In the genomic region with DNA sequence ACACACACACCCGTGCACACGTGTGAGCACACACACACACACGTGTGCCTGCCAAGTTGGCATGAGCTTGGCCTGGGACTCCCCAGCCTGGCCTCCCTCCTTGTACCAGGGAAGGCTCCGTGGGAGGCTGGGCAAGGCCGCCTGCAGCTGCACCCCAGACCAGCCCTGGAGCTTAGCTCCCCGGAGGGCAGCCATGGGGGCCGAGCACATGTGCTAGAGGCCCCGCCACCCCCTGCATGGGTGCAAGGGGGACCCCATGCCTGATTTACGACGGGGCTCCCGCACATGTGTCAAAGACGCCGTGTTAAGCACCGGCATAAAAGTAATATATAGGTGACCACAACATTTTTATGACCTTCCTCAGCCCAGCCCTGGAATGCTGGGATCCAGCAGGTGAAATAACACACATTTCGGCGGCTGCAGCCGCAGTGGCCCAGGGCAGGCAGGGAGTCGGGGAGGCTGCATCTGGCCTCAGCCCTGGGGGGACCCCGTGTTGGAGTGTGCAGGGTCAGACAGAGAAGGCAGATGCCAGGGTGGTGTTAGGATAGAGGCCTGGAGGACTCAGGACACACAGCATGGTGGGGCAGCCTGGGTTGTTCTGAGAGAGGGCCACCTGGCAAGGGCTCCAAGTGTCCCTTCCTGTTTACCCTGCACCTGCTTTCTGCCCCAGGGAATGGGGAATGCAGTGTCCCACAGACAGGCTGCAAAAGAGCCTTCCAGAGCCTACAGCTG, we compare ENCODE assay signal across 17 cellular contexts. TPM values are rescaled to one million over a fixed set of nuclear protein-coding genes. Genes with fewer than 3 reads are reported as not detected.
DNase-seq lines count a peak whose midpoint lies in the region; ATAC-seq and TF ChIP-seq lines count a peak whose summit lies in the region.
"Had no signal": no experiment of that assay in that cellular context is flagged by ENCODE, and none has a peak within 500 bp of the region (broad histone marks: within the 10 kb centered on the region; RNA-seq: fewer than 3 reads in every experiment).

No MANE protein-coding gene starts in this region.

- POLR2A ChIA-PET in activated CD8-positive, alpha-beta T cell treated with anti-CD3 and anti-CD28 coated beads, Interleukin-2, amount 10 ng/mL, durations not matched to agents 7 days and 5 days (lab: Charles Lee): no interaction called here

- no peak overlapping the region for H3K27ac Mint-ChIP-seq in activated CD8-positive, alpha-beta T cell treated with anti-CD3 and anti-CD28 coated beads, Interleukin-2, amount 10 ng/mL, durations not matched to agents 7 days and 5 days
- no peak overlapping the region for H3K27ac Mint-ChIP-seq in neural progenitor cell
- H3K27ac Mint-ChIP-seq: immature natural killer cell; stimulated activated naive CD8-positive, alpha-beta T cell treated with anti-CD3 and anti-CD28 coated beads, Interleukin-15, amount 100 ng/mL, for 72 hours had no signal

- TF ChIP-seq POLR2A in right lobe of liver (IDR thresholded peaks at IDR 0.05) (no peak), testis (IDR thresholded peaks at IDR 0.05) (no peak)

- 60% methylated on average over 1 of the region's 19 CpGs for WGBS in right lobe of liver (ENCODE audit: insufficient coverage, low coverage, low lambda C conversion rate, missing lambda C conversion rate)
- WGBS in testis, 2 donors: 82 to 88% methylated on average over 18 to 19 of the region's 19 CpGs

- H3K4me3 ChIP-seq in right lobe of liver (no peak overlapping the region), testis (no peak overlapping the region), neural progenitor cell (no peak overlapping the region)
- H3K4me3 ChIP-seq: adrenal gland, GM12878 had no signal

- H3F3A ChIP-seq in neural progenitor cell (ENCODE audit: low read depth): no peaks in the 10 kb centered on the region

- no peak overlapping the region for H3K4me3 Mint-ChIP-seq in activated CD8-positive, alpha-beta T cell treated with anti-CD3 and anti-CD28 coated beads, Interleukin-2, amount 10 ng/mL, durations not matched to agents 7 days and 5 days
- no peak overlapping the region for H3K4me3 Mint-ChIP-seq in neural progenitor cell
- H3K4me3 Mint-ChIP-seq: IgD-negative memory B cell; immature natural killer cell; stimulated activated naive CD8-positive, alpha-beta T cell treated with anti-CD3 and anti-CD28 coated beads, Interleukin-15, amount 100 ng/mL, for 72 hours; T-cell had no signal

- H3K27me3 Mint-ChIP-seq in activated CD8-positive, alpha-beta T cell treated with anti-CD3 and anti-CD28 coated beads, Interleukin-2, amount 10 ng/mL, durations not matched to agents 7 days and 5 days (ENCODE audit: low read depth): no peaks in the 10 kb centered on the region
- H3K27me3 Mint-ChIP-seq in neural progenitor cell (ENCODE audit: insufficient read depth, low read depth): peaks cover 6% of the 10 kb centered on the region
- H3K27me3 Mint-ChIP-seq: IgD-negative memory B cell; stimulated activated naive CD8-positive, alpha-beta T cell treated with anti-CD3 and anti-CD28 coated beads, Interleukin-15, amount 100 ng/mL, for 72 hours; T-cell had no signal

- H3K4me1 Mint-ChIP-seq in activated CD8-positive, alpha-beta T cell treated with anti-CD3 and anti-CD28 coated beads, Interleukin-2, amount 10 ng/mL, durations not matched to agents 7 days and 5 days (ENCODE audit: low read depth): peaks cover 2% of the 10 kb centered on the region
- H3K4me1 Mint-ChIP-seq in neural progenitor cell: peaks cover 7% of the 10 kb centered on the region

- ATAC-seq in activated CD8-positive, alpha-beta T cell treated with anti-CD3 and anti-CD28 coated beads, Interleukin-2, amount 10 ng/mL, durations not matched to agents 7 days and 5 days: no peak
- ATAC-seq in right lobe of liver: no peak
- ATAC-seq: GM12878; HCT116; stimulated activated naive CD8-positive, alpha-beta T cell treated with anti-CD3 and anti-CD28 coated beads, Interleukin-15, amount 100 ng/mL, for 72 hours; T-cell had no signal

- CTCF ChIA-PET in activated CD8-positive, alpha-beta T cell treated with anti-CD3 and anti-CD28 coated beads, Interleukin-2, amount 10 ng/mL, durations not matched to agents 7 days and 5 days (lab: Charles Lee): no interaction called here

- no peak overlapping the region for H3K4me2 ChIP-seq in neural progenitor cell

- H3K36me3 Mint-ChIP-seq in activated CD8-positive, alpha-beta T cell treated with anti-CD3 and anti-CD28 coated beads, Interleukin-2, amount 10 ng/mL, durations not matched to agents 7 days and 5 days (ENCODE audit: low read depth): no peaks in the 10 kb centered on the region
- no peaks in the 10 kb centered on the region for H3K36me3 Mint-ChIP-seq in neural progenitor cell
- H3K36me3 Mint-ChIP-seq: IgD-negative memory B cell, immature natural killer cell, T-cell had no signal

- DNase-seq in NCI-H510A treated with DMSO at 0.1 percent for 48 hours (lab: John Stamatoyannopoulos, UW): peak; percentile 37
- DNase-seq in NCI-H510A (lab: John Stamatoyannopoulos, UW): no peak
- peak; percentile 14 for DNase-seq in activated CD8-positive, alpha-beta T cell treated with anti-CD3 and anti-CD28 coated beads, Interleukin-2, amount 10 ng/mL, durations not matched to agents 7 days and 5 days
- peak; percentile 15 to 41 (median 29) for DNase-seq in right lobe of liver
- DNase-seq in testis: peak; percentile 3
- DNase-seq in neural progenitor cell (ENCODE audit: low spot score): no peak
- DNase-seq in NCI-H1417 (lab: John Stamatoyannopoulos, UW): no peak
- DNase-seq in NCI-H2107 treated with DMSO at 0.1 percent for 48 hours (lab: John Stamatoyannopoulos, UW; ENCODE audit: unreplicated experiment): no peak
- DNase-seq: immature natural killer cell, NCI-H2081 treated with DMSO at 0.1 percent for 48 hours had no signal

- no peaks in the 10 kb centered on the region for H3K27me3 ChIP-seq in right lobe of liver
- H3K27me3 ChIP-seq in testis: no peaks in the 10 kb centered on the region
- no peaks in the 10 kb centered on the region for H3K27me3 ChIP-seq in neural progenitor cell

- H3K9ac ChIP-seq in neural progenitor cell: no peak overlapping the region

- TF ChIP-seq CTCF in right lobe of liver (IDR thresholded peaks at IDR 0.05) (no peak), testis (IDR thresholded peaks at IDR 0.05) (no peak), neural progenitor cell (IDR thresholded peaks at IDR 0.05) (no peak)

- no peak overlapping the region for H2AFZ ChIP-seq in neural progenitor cell (replicated peaks)

- H3K36me3 ChIP-seq in right lobe of liver: no peaks in the 10 kb centered on the region
- no peaks in the 10 kb centered on the region for H3K36me3 ChIP-seq in testis (ENCODE audit: low read depth, missing control alignments)
- H3K36me3 ChIP-seq in neural progenitor cell: no peaks in the 10 kb centered on the region
- H3K36me3 ChIP-seq: adrenal gland, neutrophil had no signal

- H4K20me1 ChIP-seq in neural progenitor cell (ENCODE audit: low read depth): no peaks in the 10 kb centered on the region

- no peaks in the 10 kb centered on the region for H3K9me3 ChIP-seq in right lobe of liver
- no peaks in the 10 kb centered on the region for H3K9me3 ChIP-seq in testis
- no peaks in the 10 kb centered on the region for H3K9me3 ChIP-seq in neural progenitor cell (ENCODE audit: low read depth)
- H3K9me3 ChIP-seq: adrenal gland, neutrophil had no signal

- H3K27ac ChIP-seq in right lobe of liver: no peak overlapping the region
- no peak overlapping the region for H3K27ac ChIP-seq in testis
- H3K27ac ChIP-seq in neural progenitor cell: no peak overlapping the region
- H3K27ac ChIP-seq: adrenal gland, neutrophil had no signal

- H3K4me1 ChIP-seq in right lobe of liver: no peaks in the 10 kb centered on the region
- H3K4me1 ChIP-seq in testis: peaks cover 13% of the 10 kb centered on the region
- peaks cover 22% of the 10 kb centered on the region for H3K4me1 ChIP-seq in neural progenitor cell

- H3K79me2 ChIP-seq in neural progenitor cell (ENCODE audit: low read depth): no peaks in the 10 kb centered on the region

- intact Hi-C loops in right lobe of liver (cut with DNase I) (no loop called here), testis (cut with DNase I; ENCODE audit: low total_unique reads) (no loop called here)

- no peaks in the 10 kb centered on the region for H3K9me3 Mint-ChIP-seq in activated CD8-positive, alpha-beta T cell treated with anti-CD3 and anti-CD28 coated beads, Interleukin-2, amount 10 ng/mL, durations not matched to agents 7 days and 5 days (ENCODE audit: insufficient read depth)
- H3K9me3 Mint-ChIP-seq in neural progenitor cell: no peaks in the 10 kb centered on the region
- H3K9me3 Mint-ChIP-seq: IgD-negative memory B cell; immature natural killer cell; stimulated activated naive CD8-positive, alpha-beta T cell treated with anti-CD3 and anti-CD28 coated beads, Interleukin-15, amount 100 ng/mL, for 72 hours; T-cell had no signal

RNA-seq across cellular contexts. Expression of a gene that starts 56.3 kb away (rescaled TPM):
- total RNA-seq in activated CD8-positive, alpha-beta T cell treated with anti-CD3 and anti-CD28 coated beads, Interleukin-2, amount 10 ng/mL, durations not matched to agents 7 days and 5 days: not detected
- total RNA-seq in right lobe of liver (under 1 TPM in 5 of 6 experiments, not detected in 1; 0.09 to 0.19 (median 0.10) TPM), testis (1 to 10 TPM; 3.5 to 4.3 TPM), neural progenitor cell (ENCODE audit: low replicate concordance) (1.4 and 2.7 TPM in 2 replicates)
- 3.1 TPM for polyA plus RNA-seq in testis (ENCODE audit: insufficient read depth, low read depth, low replicate concordance)
- total RNA-seq: GM12878 had no signal
- polyA plus RNA-seq: GM12878, IgD-negative memory B cell, immature natural killer cell had no signal

Comparison
In these comparisons a context has a peak if more than half of its experiments do, and no peak if none do; other contexts are left out.
1. DNase-seq: peak in NCI-H510A treated with DMSO at 0.1 percent for 48 hours (single experiment), activated CD8-positive, alpha-beta T cell treated with anti-CD3 and anti-CD28 coated beads, Interleukin-2, amount 10 ng/mL, durations not matched to agents 7 days and 5 days (single experiment), right lobe of liver (3 of 3) and testis (single experiment); none in NCI-H510A (single experiment), neural progenitor cell (single experiment), NCI-H1417 (0 of 3) and NCI-H2107 treated with DMSO at 0.1 percent for 48 hours (single experiment).